8 cellular contexts compared by ENCODE assay signal in the genomic region with DNA sequence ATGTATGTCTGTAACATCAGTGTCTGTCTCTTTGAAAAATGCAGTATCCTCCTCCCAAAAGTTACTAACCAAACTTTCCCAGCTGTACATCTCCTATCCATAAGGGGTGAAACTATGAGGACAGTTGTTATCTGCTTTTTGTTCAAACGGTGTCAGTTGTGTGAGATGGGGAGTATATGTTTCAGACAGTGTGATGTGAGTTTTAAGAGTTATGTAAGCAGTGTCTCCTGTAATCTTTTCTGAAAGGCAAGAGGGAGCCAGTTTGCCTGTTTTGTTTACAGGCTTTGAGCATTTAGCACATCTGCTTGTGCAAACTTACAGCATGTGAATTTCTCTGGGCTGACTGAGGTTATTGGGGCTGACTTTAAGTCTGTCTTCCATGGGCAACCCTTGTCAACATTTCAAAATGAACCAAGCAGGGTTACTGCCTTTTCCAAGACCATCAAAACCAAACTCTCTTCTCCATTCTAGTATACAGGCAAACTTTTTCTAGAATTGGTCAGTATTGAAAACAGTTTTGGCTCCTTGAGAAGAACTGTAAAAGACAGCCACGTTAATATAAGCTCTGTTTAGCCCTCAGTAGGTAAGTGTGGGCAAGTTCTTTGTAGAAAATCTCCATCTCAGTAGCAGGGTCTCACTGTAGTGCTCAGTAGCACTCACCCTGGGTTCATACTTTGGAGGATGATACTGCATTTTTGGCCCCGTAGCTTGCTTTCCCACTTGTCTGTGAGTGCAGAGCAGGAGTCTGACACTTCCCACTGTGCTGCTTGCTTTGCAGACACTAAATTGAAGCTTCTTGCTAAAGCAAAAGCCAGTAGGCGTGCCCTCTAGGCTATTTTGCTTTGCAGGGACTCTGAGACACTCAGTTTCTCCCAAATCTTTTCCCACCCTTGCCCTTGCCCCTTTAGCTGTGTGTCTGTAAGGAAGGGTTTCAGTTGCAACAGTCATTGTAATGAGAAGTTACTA. TPM values are rescaled to one million over a fixed set of nuclear protein-coding genes. Genes with fewer than 3 reads are reported as not detected.
A peak's percentile ranks its signal among the peaks of the same experiment; 100 is the strongest.
DNase-seq lines count a peak whose midpoint lies in the region; ATAC-seq and TF ChIP-seq lines count a peak whose summit lies in the region.

No MANE protein-coding gene starts in this region.

- TF ChIP-seq CTCF in CD4-positive, alpha-beta T cell (IDR thresholded peaks at IDR 0.05): no peak
- no peak for TF ChIP-seq CTCF in Peyer's patch (IDR thresholded peaks at IDR 0.05)

- CTCF ChIA-PET in CD4-positive, alpha-beta T cell (lab: Charles Lee): interaction anchor here (1.1 to 4.5 kb wide), 7 partner anchors 11 to 165 kb away, joined by 3 to 25 read pairs (median 6); no protein-coding TSS in a partner anchor
- CTCF ChIA-PET in naive thymus-derived CD4-positive, alpha-beta T cell (lab: Charles Lee): interaction anchor here (0.8 to 2.7 kb wide), 5 partner anchors 18 to 165 kb away, joined by 5 to 15 read pairs (median 6); no protein-coding TSS in a partner anchor

- WGBS in ectodermal cell, 2 experiments: 75 to 79% methylated on average over 4 of the region's 4 CpGs

- POLR2A ChIA-PET in CD4-positive, alpha-beta T cell (lab: Charles Lee): interaction anchor here (1.0 to 10.4 kb wide), 18 partner anchors 11 to 1141 kb away, joined by 3 to 338 read pairs (median 8); partner anchors contain the start of genes CACYBP, CENPL, DARS2 and MRPS14
- POLR2A ChIA-PET in naive thymus-derived CD4-positive, alpha-beta T cell (lab: Charles Lee): interaction anchor here (0.6 to 10.7 kb wide), 29 partner anchors 7 to 1097 kb away, joined by 3 to 227 read pairs (median 4); partner anchors contain the start of genes CACYBP, MRPS14 and ZBTB37

- peak overlapping the region; percentile 85 for H3K4me3 Mint-ChIP-seq in CD4-positive, alpha-beta T cell
- peak overlapping the region; percentile 67 to 93 (median 82) for H3K4me3 Mint-ChIP-seq in naive thymus-derived CD4-positive, alpha-beta T cell

- peak; percentile 43 for ATAC-seq in CD4-positive, alpha-beta T cell (ENCODE audit: poor library complexity)
- ATAC-seq in naive thymus-derived CD4-positive, alpha-beta T cell: peak; percentile 57
- ATAC-seq in GM19397 (IDR thresholded peaks at IDR 0.05; ENCODE audit: unreplicated experiment) (no peak), HG03159 (IDR thresholded peaks at IDR 0.05; ENCODE audit: unreplicated experiment) (no peak)

- H3K4me3 ChIP-seq in Peyer's patch: peak overlapping the region; percentile 11 to 30 (median 21)
- H3K4me3 ChIP-seq in ectodermal cell (ENCODE audit: insufficient read depth, low read depth, low read length): no peak overlapping the region
- H3K4me3 ChIP-seq in naive thymus-derived CD4-positive, alpha-beta T cell (ENCODE audit: low read length): peak overlapping the region; percentile 39

- intact Hi-C loops in CD4-positive, alpha-beta T cell (cut with DNase I, micrococcal nuclease): loop anchor here in 1 of 2 experiments (1.0 to 5.0 kb wide), 5 partner anchors 16 to 168 kb away; no protein-coding TSS in a partner anchor
- intact Hi-C loops in naive thymus-derived CD4-positive, alpha-beta T cell (cut with micrococcal nuclease): loop anchor here (1.0 to 10.0 kb wide), 7 partner anchors 8 to 230 kb away; partner anchors contain the start of genes CACYBP (in 1 of the 2), KIAA0040 (in 1 of the 2) and MRPS14 (in 1 of the 2)

- peaks cover 64% of the 10 kb centered on the region for H3K4me1 Mint-ChIP-seq in CD4-positive, alpha-beta T cell (ENCODE audit: low read depth)
- H3K4me1 Mint-ChIP-seq in naive thymus-derived CD4-positive, alpha-beta T cell: peaks cover 34 to 73% (median 67%) of the 10 kb centered on the region in 7 donors

- peak; percentile 13 to 38 (median 26) for DNase-seq in CD4-positive, alpha-beta T cell
- DNase-seq in Peyer's patch: peak in 2 of 3 donors; percentile 62 to 75
- peak in 7 of 9 donors; percentile 23 to 70 (median 60) for DNase-seq in naive thymus-derived CD4-positive, alpha-beta T cell
- DNase-seq in foreskin melanocyte: no peak
- DNase-seq in NCI-H2029 (lab: John Stamatoyannopoulos, UW): no peak

- H3K4me1 ChIP-seq in Peyer's patch: peaks cover 0 to 36% (median 16%) of the 10 kb centered on the region in 4 donors
- peaks cover 12% of the 10 kb centered on the region for H3K4me1 ChIP-seq in ectodermal cell (ENCODE audit: control insufficient read depth, insufficient read depth, low read length)
- H3K4me1 ChIP-seq in naive thymus-derived CD4-positive, alpha-beta T cell (ENCODE audit: control insufficient read depth in 2 of 2, insufficient read depth in 2 of 2, low read length in 2 of 2): peaks cover 65% of the 10 kb centered on the region in 2 donors

- H3K27ac ChIP-seq in CD4-positive, alpha-beta T cell (ENCODE audit: low read depth, low read length): peak overlapping the region; percentile 88
- peak overlapping the region; percentile 62 to 73 (median 66) for H3K27ac ChIP-seq in Peyer's patch
- peak overlapping the region; percentile 39 for H3K27ac ChIP-seq in ectodermal cell (ENCODE audit: insufficient read depth, low read depth, low read length, poor library complexity, severe bottlenecking)
- peak overlapping the region; percentile 68 for H3K27ac ChIP-seq in naive thymus-derived CD4-positive, alpha-beta T cell (ENCODE audit: low read depth, low read length)

- peak overlapping the region; percentile 95 for H3K27ac Mint-ChIP-seq in CD4-positive, alpha-beta T cell
- H3K27ac Mint-ChIP-seq in naive thymus-derived CD4-positive, alpha-beta T cell: peak overlapping the region; percentile 87 to 99 (median 91)

- no peaks in the 10 kb centered on the region for H3K27me3 Mint-ChIP-seq in CD4-positive, alpha-beta T cell
- no peaks in the 10 kb centered on the region for H3K27me3 Mint-ChIP-seq in naive thymus-derived CD4-positive, alpha-beta T cell

- H3K36me3 Mint-ChIP-seq in CD4-positive, alpha-beta T cell (ENCODE audit: low read depth): peaks cover 5% of the 10 kb centered on the region
- peaks cover 0 to 9% (median 0%) of the 10 kb centered on the region in 5 donors for H3K36me3 Mint-ChIP-seq in naive thymus-derived CD4-positive, alpha-beta T cell

- no peak for TF ChIP-seq POLR2A in Peyer's patch (IDR thresholded peaks at IDR 0.05)

- H3K36me3 ChIP-seq in Peyer's patch (no peaks in the 10 kb centered on the region), ectodermal cell (ENCODE audit: control insufficient read depth, insufficient read depth, low read length) (no peaks in the 10 kb centered on the region)
- H3K36me3 ChIP-seq in naive thymus-derived CD4-positive, alpha-beta T cell (ENCODE audit: control insufficient read depth in 2 of 3, insufficient read depth in 3 of 3, low read length in 3 of 3): no peaks in the 10 kb centered on the region

- no peaks in the 10 kb centered on the region for H3K27me3 ChIP-seq in CD4-positive, alpha-beta T cell (ENCODE audit: control insufficient read depth, insufficient read depth, low read length)
- no peaks in the 10 kb centered on the region for H3K27me3 ChIP-seq in Peyer's patch
- no peaks in the 10 kb centered on the region for H3K27me3 ChIP-seq in ectodermal cell (ENCODE audit: control insufficient read depth, insufficient read depth, low read length, poor library complexity, severe bottlenecking)
- H3K27me3 ChIP-seq in naive thymus-derived CD4-positive, alpha-beta T cell (ENCODE audit: control insufficient read depth in 2 of 2, insufficient read depth in 2 of 2, low read length in 2 of 2): no peaks in the 10 kb centered on the region

- H3K9me3 ChIP-seq in CD4-positive, alpha-beta T cell (ENCODE audit: control insufficient read depth, low read length): no peaks in the 10 kb centered on the region
- no peaks in the 10 kb centered on the region for H3K9me3 ChIP-seq in Peyer's patch
- H3K9me3 ChIP-seq in ectodermal cell (ENCODE audit: control insufficient read depth, low read length): no peaks in the 10 kb centered on the region
- H3K9me3 ChIP-seq in naive thymus-derived CD4-positive, alpha-beta T cell (ENCODE audit: control insufficient read depth in 2 of 3, low read length in 3 of 3): no peaks in the 10 kb centered on the region

- no peaks in the 10 kb centered on the region for H3K9me3 Mint-ChIP-seq in CD4-positive, alpha-beta T cell
- peaks cover 0 to 2% (median 0%) of the 10 kb centered on the region in 11 donors for H3K9me3 Mint-ChIP-seq in naive thymus-derived CD4-positive, alpha-beta T cell

RNA-seq across cellular contexts. Expression of gene CACYBP, which starts 34.5 kb away (rescaled TPM):
- total RNA-seq in CD4-positive, alpha-beta T cell: 100 to 1,000 TPM; 140 to 146 TPM
- total RNA-seq in Peyer's patch: 100 to 1,000 TPM in 2 of 4 donors, 10 to 100 TPM in 2; 15.3 to 139 (median 89.6) TPM
- polyA plus RNA-seq in ectodermal cell (2013, experiment 1 of 4): 165 TPM
- 140 TPM for polyA plus RNA-seq in ectodermal cell (2013, experiment 2 of 4)
- 115 TPM for polyA plus RNA-seq in ectodermal cell (2013, experiment 3 of 4)
- polyA plus RNA-seq in ectodermal cell (2013, experiment 4 of 4): 116 TPM
- 100 to 1,000 TPM in 2 of 5 experiments, 10 to 100 TPM in 3; 70.8 to 190 (median 96.2) TPM for total RNA-seq in naive thymus-derived CD4-positive, alpha-beta T cell
- polyA plus RNA-seq in naive thymus-derived CD4-positive, alpha-beta T cell: 100 to 1,000 TPM; 164 to 192 TPM

RNA-seq across cellular contexts. Expression of gene MRPS14, which starts 57.9 kb away (rescaled TPM):
- total RNA-seq in CD4-positive, alpha-beta T cell: 1 to 10 TPM; 8.5 to 9.6 TPM
- total RNA-seq in Peyer's patch: 10 to 100 TPM; 12.0 to 21.5 (median 15.8) TPM
- 44.4 TPM for polyA plus RNA-seq in ectodermal cell (2013, experiment 1 of 4)
- polyA plus RNA-seq in ectodermal cell (2013, experiment 2 of 4): 48.4 TPM
- polyA plus RNA-seq in ectodermal cell (2013, experiment 3 of 4): 36.6 TPM
- 39.0 TPM for polyA plus RNA-seq in ectodermal cell (2013, experiment 4 of 4)
- total RNA-seq in naive thymus-derived CD4-positive, alpha-beta T cell: 10 to 100 TPM; 12.4 to 36.5 (median 31.5) TPM
- 10 to 100 TPM; 53.6 to 67.6 TPM for polyA plus RNA-seq in naive thymus-derived CD4-positive, alpha-beta T cell

Comparison
In these comparisons a context has a peak if more than half of its experiments do, and no peak if none do; other contexts are left out.
1. ATAC-seq: peak in CD4-positive, alpha-beta T cell (single experiment) and naive thymus-derived CD4-positive, alpha-beta T cell (single experiment); none in GM19397 (single experiment) and HG03159 (single experiment).
2. DNase-seq: peak in CD4-positive, alpha-beta T cell (10 of 10), Peyer's patch (2 of 3) and naive thymus-derived CD4-positive, alpha-beta T cell (7 of 9); none in foreskin melanocyte (single experiment) and NCI-H2029 (single experiment).
3. Peak in every context shown above with its lines, with median percentiles within 50 percentile points of each other: H3K27ac ChIP-seq.